Comparison of ENCODE assay signal across 1 cellular context in genomic region chr16:67872131-67872630, GRCh38.
TF ChIP-seq lines count a peak whose summit lies in the region.

No MANE protein-coding gene starts in this region.

TF ChIP-seq in SK-N-SH treated with all-trans-retinoic acid at 6 μM for 48 hours, 23 proteins besides CTCF, POLR2A, EP300 and RAD21 (continued from another document):
- TF ChIP-seq CREB5 (CRISPR knock-in tag; IDR thresholded peaks at IDR 0.05; ENCODE audit: low read depth) = no peak
